ENCODE assay signal across 24 cellular contexts in the genomic region with DNA sequence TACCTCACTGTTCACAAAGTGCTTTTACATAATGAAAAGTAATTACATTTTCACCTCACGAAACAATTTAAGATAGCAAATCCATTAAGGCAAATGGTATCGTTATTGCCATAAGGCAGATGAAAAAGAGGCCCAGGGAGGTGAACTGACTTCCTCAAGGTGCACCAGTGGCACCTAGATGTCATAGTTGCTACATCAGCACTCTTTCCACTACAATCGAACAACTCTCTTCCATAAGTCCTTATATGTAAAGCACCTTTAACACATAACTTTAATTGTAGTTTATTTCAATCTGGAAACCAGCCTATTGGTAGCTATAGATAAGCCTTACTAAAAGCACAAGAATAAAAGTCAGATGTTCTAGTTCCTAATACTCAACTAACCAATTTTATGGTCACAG.
"Had no signal": no experiment of that assay in that cellular context is flagged by ENCODE, and none has a peak within 500 bp of the region (broad histone marks: within the 10 kb centered on the region; RNA-seq: fewer than 3 reads in every experiment).

No MANE protein-coding gene starts in this region.

- H3K27me3 Mint-ChIP-seq: naive B cell had no signal

- ATAC-seq: gastroesophageal sphincter, left colon, left ventricle myocardium superior had no signal

- H3K27ac ChIP-seq: dorsolateral prefrontal cortex, epithelial cell of prostate, esophagus squamous epithelium, gastroesophageal sphincter, right atrium auricular region, stomach, thoracic aorta, transverse colon had no signal

- H3K9me3 Mint-ChIP-seq: naive B cell, neural crest cell had no signal

- H3K36me3 ChIP-seq: right atrium auricular region, thoracic aorta had no signal

- H3K4me3 ChIP-seq: dorsolateral prefrontal cortex, esophagus squamous epithelium, gastroesophageal sphincter, lung, right atrium auricular region, stomach, thoracic aorta, transverse colon had no signal

- H3K9me3 ChIP-seq: esophagus squamous epithelium, gastroesophageal sphincter, right atrium auricular region, stomach, thoracic aorta, transverse colon had no signal

- DNase-seq: cortex of kidney; dorsolateral prefrontal cortex; effector CD8-positive, alpha-beta T cell; esophagus squamous epithelium; foreskin fibroblast; glutamatergic neuron; left colon; left ventricle myocardium superior; mesendoderm; naive B cell; posterior cingulate gyrus; small intestine; stimulated activated CD4-positive, alpha-beta T cell treated with anti-CD3 and anti-CD28 coated beads, Interleukin-12 subunit alpha, Interleukin-12 subunit beta, amount 100 ng/mL, for 4 hours; stimulated activated naive CD4-positive, alpha-beta T cell; stomach; substantia nigra; transverse colon had no signal

- H3K4me1 ChIP-seq: right atrium auricular region, transverse colon had no signal

- FAIRE-seq: endometrium had no signal

- H3K27me3 ChIP-seq: dorsolateral prefrontal cortex, esophagus squamous epithelium, gastroesophageal sphincter, right atrium auricular region, stomach, transverse colon had no signal

- H3K4me3 Mint-ChIP-seq: naive B cell, neural crest cell had no signal
